11 cellular contexts compared by ENCODE assay signal in genomic region chr1:225657462-225657989, GRCh38. TPM values are rescaled to one million over a fixed set of nuclear protein-coding genes. Genes with fewer than 3 reads are reported as not detected.
A peak's percentile ranks its signal among the peaks of the same experiment; 100 is the strongest.
DNase-seq lines count a peak whose midpoint lies in the region; FAIRE-seq and TF ChIP-seq lines count a peak whose summit lies in the region.
"Had no signal": no experiment of that assay in that cellular context is flagged by ENCODE, and none has a peak within 500 bp of the region (broad histone marks: within the 10 kb centered on the region; RNA-seq: fewer than 3 reads in every experiment).

No MANE protein-coding gene starts in this region.

- H3K27me3 ChIP-seq in AG04450 (ENCODE audit: control insufficient read depth, insufficient read depth, low read length) (no peaks in the 10 kb centered on the region), bronchial epithelial cell (ENCODE audit: control insufficient read depth, insufficient read depth, low read length) (no peaks in the 10 kb centered on the region), muscle layer of duodenum (ENCODE audit: low read depth, low read length) (no peaks in the 10 kb centered on the region)

- H3K36me3 ChIP-seq in bronchial epithelial cell (ENCODE audit: control insufficient read depth, insufficient read depth, low read length): no peaks in the 10 kb centered on the region
- H3K36me3 ChIP-seq in muscle layer of duodenum (ENCODE audit: control insufficient read depth in 1 of 2, insufficient read depth in 2 of 2, low read length in 2 of 2): peaks cover 0 to 12% of the 10 kb centered on the region in 2 donors
- H3K36me3 ChIP-seq: heart right ventricle had no signal

- TF ChIP-seq CTCF in AG04450 (IDR thresholded peaks at IDR 0.05; ENCODE audit: low read depth, low read length) (no peak), bronchial epithelial cell (IDR thresholded peaks at IDR 0.05; ENCODE audit: insufficient read depth, low read length, severe bottlenecking) (no peak), GM10266 (IDR thresholded peaks at IDR 0.05; ENCODE audit: control insufficient read depth, insufficient read depth, low read depth, missing control alignments) (no peak)

- no peaks in the 10 kb centered on the region; the same call in 1 of the 2 replicates for H3K9me3 ChIP-seq in AG04450 (ENCODE audit: control insufficient read depth, insufficient read depth, low read length)
- no peaks in the 10 kb centered on the region for H3K9me3 ChIP-seq in muscle layer of duodenum (ENCODE audit: control insufficient read depth in 1 of 2, low read length in 2 of 2)
- H3K9me3 ChIP-seq: heart right ventricle had no signal

- DNase-seq in AG04450 (ENCODE audit: low read depth, low spot score): peak; percentile 78
- peak; percentile 84 for DNase-seq in M059J (ENCODE audit: low read depth)
- peak; percentile 84 for DNase-seq in bronchial epithelial cell (ENCODE audit: low read depth)
- no peak for DNase-seq in stimulated activated CD4-positive, alpha-beta T cell treated with anti-CD3 and anti-CD28 coated beads, Interleukin-4, amount 100 ng/mL, for 24 hours
- no peak for DNase-seq in NCI-H1436 (lab: John Stamatoyannopoulos, UW)
- DNase-seq in HUDEP-2 (lab: John Stamatoyannopoulos, UW; ENCODE audit: unreplicated experiment in 76 of 76): no peak
- DNase-seq in GM10266 (ENCODE audit: extremely low spot score): no peak
- DNase-seq: activated naive CD4-positive, alpha-beta T cell treated with anti-CD3 and anti-CD28 coated beads, Interleukin-2, amount 10 ng/mL, durations not matched to agents 7 days and 5 days; heart right ventricle; NCI-H2081 had no signal

- H3K27ac ChIP-seq in AG04450 (ENCODE audit: low read depth, low read length) (peak overlapping the region; percentile 87), muscle layer of duodenum (ENCODE audit: low read length) (peak overlapping the region; percentile 86)

- no peak overlapping the region for H3K4me3 ChIP-seq in AG04450 (ENCODE audit: low read depth, low read length)
- H3K4me3 ChIP-seq in bronchial epithelial cell (ENCODE audit: low read depth, low read length): no peak overlapping the region
- peak overlapping the region in 1 of 2 donors; percentile 3 for H3K4me3 ChIP-seq in muscle layer of duodenum (ENCODE audit: low read depth in 1 of 2, low read length in 2 of 2)
- H3K4me3 ChIP-seq: heart right ventricle had no signal

- no peak for FAIRE-seq in bronchial epithelial cell (lab: Jason Lieb, UNC)

- POLR2A ChIA-PET in AG04450 (lab: Yijun Ruan, JAX): interaction anchor here (1.1 to 1.4 kb wide), 3 partner anchors 42 to 89 kb away, joined by 3 to 5 read pairs (median 3); no protein-coding TSS in a partner anchor

- H3K4me1 ChIP-seq in muscle layer of duodenum (ENCODE audit: control insufficient read depth in 1 of 2, insufficient read depth in 2 of 2, low read length in 2 of 2): peaks cover 3 to 5% of the 10 kb centered on the region in 2 donors

- CTCF ChIA-PET in AG04450 (lab: Charles Lee): interaction anchor here (0.8 to 1.0 kb wide), 3 partner anchors 114 to 120 kb away, joined by 3 to 7 read pairs (median 4); partner anchors contain the start of gene SRP9

RNA-seq across cellular contexts. Expression of gene ENAH, which starts 4.6 kb away (rescaled TPM):
- 93.9 and 121 TPM in 2 replicates for polyA plus RNA-seq in AG04450 (2011; rRNA removed)
- polyA minus RNA-seq in AG04450 (2011; rRNA and poly(A)+ RNA removed): 99.1 and 130 TPM in 2 replicates
- 69.5 and 71.7 TPM in 2 replicates for total RNA-seq in M059J (2014; rRNA removed; shearing (Covaris generic))
- 50.0 and 101 TPM in 2 replicates for total RNA-seq in bronchial epithelial cell

Comparison
In these comparisons a context has a peak if more than half of its experiments do, and no peak if none do; other contexts are left out.
1. DNase-seq: peak in AG04450 (single experiment), M059J (single experiment) and bronchial epithelial cell (single experiment); none in stimulated activated CD4-positive, alpha-beta T cell treated with anti-CD3 and anti-CD28 coated beads, Interleukin-4, amount 100 ng/mL, for 24 hours (single experiment), NCI-H1436 (single experiment), HUDEP-2 (0 of 76) and GM10266 (single experiment).